ENCODE assay signal across 11 cellular contexts in genomic region chr17:58335061-58335731, GRCh38. TPM values are rescaled to one million over a fixed set of nuclear protein-coding genes. Genes with fewer than 3 reads are reported as not detected.
DNase-seq lines count a peak whose midpoint lies in the region; ATAC-seq and TF ChIP-seq lines count a peak whose summit lies in the region.
"Had no signal": no experiment of that assay in that cellular context is flagged by ENCODE, and none has a peak within 500 bp of the region (broad histone marks: within the 10 kb centered on the region; RNA-seq: fewer than 3 reads in every experiment).

No MANE protein-coding gene starts in this region.

- peak overlapping the region; percentile 100 for H3K4me3 Mint-ChIP-seq in activated T-helper 1 cell treated with anti-CD3 and anti-CD28 coated beads, Interleukin-12 subunit alpha, Interleukin-12 subunit beta, Interleukin-2, Interleukin-4 antibody, amounts not matched to agents 30 ng/mL and 10 ng/mL and 1 ng/mL, durations not matched to agents 14 hours and 24 hours and 36 hours

- peak overlapping the region in 6 of 10 donors; percentile 37 to 100 (median 74) for H3K27ac ChIP-seq in heart right ventricle
- H3K27ac ChIP-seq in upper lobe of left lung = peak overlapping the region; percentile 89 to 95 (median 94)
- H3K27ac ChIP-seq: foreskin keratinocyte had no signal

- H3K36me3 ChIP-seq in heart right ventricle (peaks cover 0 to 11% (median 0%) of the 10 kb centered on the region in 9 donors), upper lobe of left lung (no peaks in the 10 kb centered on the region)

- peaks cover 2% of the 10 kb centered on the region for H3K27me3 Mint-ChIP-seq in activated T-helper 1 cell treated with anti-CD3 and anti-CD28 coated beads, Interleukin-12 subunit alpha, Interleukin-12 subunit beta, Interleukin-2, Interleukin-4 antibody, amounts not matched to agents 30 ng/mL and 10 ng/mL and 1 ng/mL, durations not matched to agents 14 hours and 24 hours and 36 hours (ENCODE audit: insufficient read depth)

- H3K4me1 ChIP-seq in heart right ventricle (peaks cover 0 to 67% (median 20%) of the 10 kb centered on the region in 9 donors), mononuclear cell (ENCODE audit: insufficient read depth, low read length) (peaks cover 69% of the 10 kb centered on the region), upper lobe of left lung (peaks cover 17 to 62% (median 37%) of the 10 kb centered on the region in 4 donors)
- H3K4me1 ChIP-seq: foreskin keratinocyte had no signal

- TF ChIP-seq CTCF in heart right ventricle (IDR thresholded peaks at IDR 0.05) (no peak), upper lobe of left lung (IDR thresholded peaks at IDR 0.05) (no peak), GM20000 (IDR thresholded peaks at IDR 0.05; ENCODE audit: extremely low read depth, missing control alignments) (no peak)

- ATAC-seq in heart right ventricle (no peak), left ventricle myocardium superior (no peak), upper lobe of left lung (ENCODE audit: low FRiP score in 2 of 2) (no peak), HG03159 (IDR thresholded peaks at IDR 0.05; ENCODE audit: unreplicated experiment) (no peak), GM21737 (IDR thresholded peaks at IDR 0.05; ENCODE audit: unreplicated experiment) (no peak)
- ATAC-seq: foreskin keratinocyte had no signal

- 63 to 65% methylated on average over 10 of the region's 10 CpGs for WGBS in heart right ventricle, 2 donors
- WGBS in upper lobe of left lung, 2 donors = 36 to 64% methylated on average over 8 to 10 of the region's 10 CpGs

- H3K27me3 ChIP-seq in heart right ventricle = peaks cover 0 to 37% (median 3%) of the 10 kb centered on the region in 7 donors
- H3K27me3 ChIP-seq in mononuclear cell (ENCODE audit: insufficient read depth, low read length) = no peaks in the 10 kb centered on the region
- no peaks in the 10 kb centered on the region for H3K27me3 ChIP-seq in upper lobe of left lung
- H3K27me3 ChIP-seq: foreskin keratinocyte had no signal

- intact Hi-C loops in heart right ventricle (cut with DNase I) (no loop called here), left ventricle myocardium superior (cut with micrococcal nuclease) (no loop called here)
- intact Hi-C loops in activated T-helper 1 cell treated with anti-CD3 and anti-CD28 coated beads, Interleukin-12 subunit alpha, Interleukin-12 subunit beta, Interleukin-2, Interleukin-4 antibody, amounts not matched to agents 30 ng/mL and 10 ng/mL and 1 ng/mL, durations not matched to agents 14 hours and 24 hours and 36 hours (cut with micrococcal nuclease) = loop anchor here (5.0 to 10.0 kb wide), 3 partner anchors 360 to 1502 kb away; partner anchors contain the start of genes RAD51C and TEX14

- H3K4me1 Mint-ChIP-seq in activated T-helper 1 cell treated with anti-CD3 and anti-CD28 coated beads, Interleukin-12 subunit alpha, Interleukin-12 subunit beta, Interleukin-2, Interleukin-4 antibody, amounts not matched to agents 30 ng/mL and 10 ng/mL and 1 ng/mL, durations not matched to agents 14 hours and 24 hours and 36 hours (ENCODE audit: low read depth) = peaks cover 49% of the 10 kb centered on the region

- H3K9me3 Mint-ChIP-seq in activated T-helper 1 cell treated with anti-CD3 and anti-CD28 coated beads, Interleukin-12 subunit alpha, Interleukin-12 subunit beta, Interleukin-2, Interleukin-4 antibody, amounts not matched to agents 30 ng/mL and 10 ng/mL and 1 ng/mL, durations not matched to agents 14 hours and 24 hours and 36 hours = no peaks in the 10 kb centered on the region

- peaks cover 33% of the 10 kb centered on the region for H3K36me3 Mint-ChIP-seq in activated T-helper 1 cell treated with anti-CD3 and anti-CD28 coated beads, Interleukin-12 subunit alpha, Interleukin-12 subunit beta, Interleukin-2, Interleukin-4 antibody, amounts not matched to agents 30 ng/mL and 10 ng/mL and 1 ng/mL, durations not matched to agents 14 hours and 24 hours and 36 hours (ENCODE audit: low read depth)

- H3K9me3 ChIP-seq in heart right ventricle (no peaks in the 10 kb centered on the region), mononuclear cell (ENCODE audit: low read depth, low read length) (no peaks in the 10 kb centered on the region), upper lobe of left lung (no peaks in the 10 kb centered on the region)

- H3K27ac Mint-ChIP-seq in activated T-helper 1 cell treated with anti-CD3 and anti-CD28 coated beads, Interleukin-12 subunit alpha, Interleukin-12 subunit beta, Interleukin-2, Interleukin-4 antibody, amounts not matched to agents 30 ng/mL and 10 ng/mL and 1 ng/mL, durations not matched to agents 14 hours and 24 hours and 36 hours = peak overlapping the region; percentile 99

- H3K4me3 ChIP-seq in heart right ventricle (peak overlapping the region in 1 of 10 donors; percentile 82), mononuclear cell (ENCODE audit: low read length) (peak overlapping the region; percentile 99), upper lobe of left lung (no peak overlapping the region)

- DNase-seq in heart right ventricle = no peak
- DNase-seq in left ventricle myocardium superior = no peak
- DNase-seq in activated T-helper 1 cell treated with anti-CD3 and anti-CD28 coated beads, Interleukin-12 subunit alpha, Interleukin-12 subunit beta, Interleukin-2, Interleukin-4 antibody, amounts not matched to agents 30 ng/mL and 10 ng/mL and 1 ng/mL, durations not matched to agents 14 hours and 24 hours and 36 hours (ENCODE audit: low spot score) = no peak
- DNase-seq in upper lobe of left lung = peak in 1 of 2 donors; percentile 47
- DNase-seq in GM20000 (ENCODE audit: low spot score) = no peak
- DNase-seq: foreskin keratinocyte, NCI-H2227 treated with DMSO at 0.1 percent for 48 hours had no signal

- TF ChIP-seq EP300 in upper lobe of left lung (IDR thresholded peaks at IDR 0.05) = no peak

- TF ChIP-seq POLR2A in upper lobe of left lung (IDR thresholded peaks at IDR 0.05) = no peak

RNA-seq across cellular contexts. Expression of gene TSPOAP1, which starts 6.6 kb away (rescaled TPM):
- total RNA-seq in heart right ventricle = 10 to 100 TPM in 8 of 10 donors, 1 to 10 TPM in 2; 6.0 to 18.7 (median 12.4) TPM
- polyA plus RNA-seq in heart right ventricle = 10 to 100 TPM in 1 of 2 donors, 1 to 10 TPM in 1; 1.6 to 35.6 TPM
- total RNA-seq in left ventricle myocardium superior = 18.8 TPM
- total RNA-seq in activated T-helper 1 cell treated with anti-CD3 and anti-CD28 coated beads, Interleukin-12 subunit alpha, Interleukin-12 subunit beta, Interleukin-2, Interleukin-4 antibody, amounts not matched to agents 30 ng/mL and 10 ng/mL and 1 ng/mL, durations not matched to agents 14 hours and 24 hours and 36 hours = 31.4 and 35.1 TPM in 2 replicates
- 22.4 TPM for total RNA-seq in mononuclear cell
- 10 to 100 TPM; 14.0 to 50.3 (median 24.1) TPM for total RNA-seq in upper lobe of left lung
- total RNA-seq: H4 had no signal

RNA-seq across cellular contexts. Expression of gene SUPT4H1, which starts 16.8 kb away (rescaled TPM):
- 10 to 100 TPM; 49.0 to 73.4 (median 59.8) TPM for total RNA-seq in heart right ventricle
- polyA plus RNA-seq in heart right ventricle = 10 to 100 TPM; 38.0 to 95.0 TPM
- total RNA-seq in left ventricle myocardium superior = 62.2 TPM
- 138 and 142 TPM in 2 replicates for total RNA-seq in activated T-helper 1 cell treated with anti-CD3 and anti-CD28 coated beads, Interleukin-12 subunit alpha, Interleukin-12 subunit beta, Interleukin-2, Interleukin-4 antibody, amounts not matched to agents 30 ng/mL and 10 ng/mL and 1 ng/mL, durations not matched to agents 14 hours and 24 hours and 36 hours
- total RNA-seq in mononuclear cell = 65.3 TPM
- total RNA-seq in upper lobe of left lung = 10 to 100 TPM; 22.0 to 80.5 (median 40.4) TPM

RNA-seq across cellular contexts. Expression of gene MPO, which starts 54.5 kb away (rescaled TPM):
- total RNA-seq in heart right ventricle (1 to 10 TPM in 1 of 10 donors, under 1 TPM in 7, not detected in 2; 0.08 to 2.5 (median 0.25) TPM), left ventricle myocardium superior (0.42 TPM), mononuclear cell (0.42 TPM), upper lobe of left lung (1 to 10 TPM in 4 of 6 donors, under 1 TPM in 2; 0.71 to 4.6 (median 1.0) TPM)
- polyA plus RNA-seq in heart right ventricle = under 1 TPM; 0.07 to 0.15 TPM
- total RNA-seq in activated T-helper 1 cell treated with anti-CD3 and anti-CD28 coated beads, Interleukin-12 subunit alpha, Interleukin-12 subunit beta, Interleukin-2, Interleukin-4 antibody, amounts not matched to agents 30 ng/mL and 10 ng/mL and 1 ng/mL, durations not matched to agents 14 hours and 24 hours and 36 hours = not detected in 2 replicates
- total RNA-seq: foreskin keratinocyte, H4 had no signal
- polyA plus RNA-seq: foreskin keratinocyte had no signal
